ENCODE assay signal across 8 cellular contexts in genomic region chr6:99424761-99425646, GRCh38. TPM values are rescaled to one million over a fixed set of nuclear protein-coding genes. Genes with fewer than 3 reads are reported as not detected.
DNase-seq lines count a peak whose midpoint lies in the region; ATAC-seq and TF ChIP-seq lines count a peak whose summit lies in the region.

PNISR (minus strand) TSS chr6:99425308; CDS start chr6:99414659, 10,649 bp downstream.

- peak within 1 kb of the TSS; percentile 86 to 100 for H3K9ac ChIP-seq in mucosa of rectum (ENCODE audit: low read depth in 1 of 2, low read length in 2 of 2)

- peaks cover 0 to 6% of the 10 kb centered on the region in 2 donors for H3K36me3 ChIP-seq in mucosa of rectum (ENCODE audit: control insufficient read depth in 2 of 2, insufficient read depth in 2 of 2, low read length in 2 of 2)

- H3K4me1 ChIP-seq in mucosa of rectum (ENCODE audit: control insufficient read depth in 2 of 2, insufficient read depth in 2 of 2, low read length in 2 of 2) = peaks cover 14 to 25% of the 10 kb centered on the region in 2 donors

- H3K9me3 Mint-ChIP-seq in activated T-cell treated with anti-CD3 and anti-CD28 coated beads, Interleukin-2, amount 50 U/mL, for 24 hours = no peaks in the 10 kb centered on the region

- H3K9me3 ChIP-seq in mucosa of rectum (ENCODE audit: control insufficient read depth in 2 of 2, low read length in 2 of 2) = no peaks in the 10 kb centered on the region

- peaks cover 80% of the 10 kb centered on the region for H3K36me3 Mint-ChIP-seq in activated T-cell treated with anti-CD3 and anti-CD28 coated beads, Interleukin-2, amount 50 U/mL, for 24 hours (ENCODE audit: low read depth)

- no peaks in the 10 kb centered on the region for H3K27me3 Mint-ChIP-seq in activated T-cell treated with anti-CD3 and anti-CD28 coated beads, Interleukin-2, amount 50 U/mL, for 24 hours

- H3K27ac Mint-ChIP-seq in activated T-cell treated with anti-CD3 and anti-CD28 coated beads, Interleukin-2, amount 50 U/mL, for 24 hours = peak within 1 kb of the TSS; percentile 100

- peaks cover 70% of the 10 kb centered on the region for H3K4me1 Mint-ChIP-seq in activated T-cell treated with anti-CD3 and anti-CD28 coated beads, Interleukin-2, amount 50 U/mL, for 24 hours (ENCODE audit: low read depth)

- TF ChIP-seq POLR2A in erythroblast (IDR thresholded peaks at IDR 0.05; ENCODE audit: low read length) = peak; percentile 89

- H3K27ac ChIP-seq in mucosa of rectum (ENCODE audit: low read depth in 2 of 2, low read length in 2 of 2) = peak within 1 kb of the TSS; percentile 94 to 98

- DNase-seq in DMS153 treated with DMSO at 0.1 percent for 48 hours (lab: John Stamatoyannopoulos, UW; ENCODE audit: unreplicated experiment) = peak; percentile 98
- peak; percentile 98 for DNase-seq in KBM-7
- DNase-seq in activated T-cell treated with anti-CD3 and anti-CD28 coated beads, Interleukin-2, amount 50 U/mL, for 24 hours = peak; percentile 87
- peak; percentile 97 to 98 for DNase-seq in erythroblast (lab: John Stamatoyannopoulos, UW)
- peak; percentile 87 for DNase-seq in stimulated activated CD8-positive, alpha-beta memory T cell treated with anti-CD3 and anti-CD28 coated beads, Interleukin-4, amount 100 ng/mL, for 48 hours

- in situ Hi-C loops in KBM-7 (cut with MboI; ENCODE audit: low pct_unique_long_range_greater_than_20kb, low sequenced_read_pairs) = no loop called here

- no peaks in the 10 kb centered on the region for H3K27me3 ChIP-seq in mucosa of rectum (ENCODE audit: control insufficient read depth in 2 of 2, insufficient read depth in 2 of 2, low read length in 2 of 2)

- peak within 1 kb of the TSS; percentile 99 for H3K4me3 Mint-ChIP-seq in activated T-cell treated with anti-CD3 and anti-CD28 coated beads, Interleukin-2, amount 50 U/mL, for 24 hours

- peak; percentile 89 for ATAC-seq in GM21717 (IDR thresholded peaks at IDR 0.05; ENCODE audit: unreplicated experiment)

- H3K4me3 ChIP-seq in mucosa of rectum (ENCODE audit: low read length in 2 of 2) = peak within 1 kb of the TSS; percentile 90 to 100

TF ChIP-seq in PFSK-1, 5 proteins besides CTCF, POLR2A, EP300 and RAD21:
- TF ChIP-seq REST (IDR thresholded peaks at IDR 0.05; ENCODE audit: insufficient read depth in 1 of 2, low read depth in 2 of 2, low read length in 2 of 2) (peak in 1 of 2 experiments; percentile 67; a peak in 2 of 4 replicates), SIN3A (IDR thresholded peaks at IDR 0.05; ENCODE audit: borderline replicate concordance, insufficient read depth, low read length) (peak; percentile 53; the same call in 1 of the 2 replicates), POLR2AphosphoS5 (IDR thresholded peaks at IDR 0.05; ENCODE audit: low read depth, low read length) (peak; percentile 95), FOXP2 (optimal IDR thresholded peaks at IDR 0.05; ENCODE audit: borderline replicate concordance, extremely low read depth, extremely low read length, insufficient read depth) (no peak), TAF1 (IDR thresholded peaks at IDR 0.05; ENCODE audit: borderline replicate concordance, insufficient read depth, low read length) (0 out of 2 replicates have a peak, but pooled peaks have one; percentile 69)

RNA-seq across cellular contexts. Expression of gene PNISR, which starts in this region (rescaled TPM):
- 34.3 TPM for polyA plus RNA-seq in PFSK-1 (2012; ENCODE audit: insufficient read length, low read depth)

Comparison
In these comparisons a context has a peak if more than half of its experiments do, and no peak if none do; other contexts are left out.
1. Peak in every context shown above with its lines: DNase-seq, ATAC-seq, H3K4me3 ChIP-seq and H3K27ac ChIP-seq.